8 cellular contexts compared by ENCODE assay signal in the genomic region with DNA sequence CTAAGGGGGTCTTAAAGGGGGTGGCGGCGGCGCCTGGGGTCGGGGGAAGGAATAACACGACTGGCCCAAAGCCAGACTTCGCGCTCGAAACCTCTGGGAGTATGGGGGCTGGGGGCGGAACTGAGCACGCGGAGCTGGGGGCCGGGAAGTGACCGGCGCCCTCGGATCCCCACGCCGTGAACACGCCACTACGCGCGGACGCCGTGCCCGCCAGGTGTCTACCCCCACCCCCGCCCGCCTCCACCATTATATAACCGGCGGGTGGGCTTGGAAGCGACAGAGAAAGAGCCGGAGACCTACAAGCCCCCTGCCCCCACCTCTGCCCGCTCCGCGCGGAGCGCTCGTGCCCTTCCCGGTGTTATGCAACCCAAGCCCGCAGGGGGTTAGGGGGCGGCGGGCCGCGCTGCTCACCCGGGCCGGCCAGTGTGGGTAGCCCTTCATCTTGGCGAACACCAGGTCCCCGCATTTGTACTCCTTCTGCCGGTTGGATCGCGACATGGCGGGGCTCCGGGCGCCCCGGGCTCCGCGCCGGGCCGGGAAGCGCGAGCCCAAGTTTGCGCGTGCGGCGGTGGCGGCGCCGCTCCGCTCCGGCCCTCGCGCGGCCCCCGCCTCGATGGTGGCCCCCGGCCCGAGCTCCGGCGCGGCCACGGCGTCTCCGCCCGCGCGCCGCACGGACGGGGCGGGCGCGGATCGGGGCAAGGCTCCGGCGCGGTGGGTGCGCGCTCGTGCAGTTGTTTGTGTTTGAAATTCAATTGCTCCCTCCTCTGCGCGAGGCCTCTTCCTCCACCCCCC. TPM values are rescaled to one million over a fixed set of nuclear protein-coding genes. Genes with fewer than 3 reads are reported as not detected.
A peak's percentile ranks its signal among the peaks of the same experiment; 100 is the strongest.
DNase-seq lines count a peak whose midpoint lies in the region; ATAC-seq and TF ChIP-seq lines count a peak whose summit lies in the region.

A gene (minus strand): TSS at position 744 of the 792 bp plus-strand sequence. CDS start 246 bp downstream, at position 498.

- H3K27ac Mint-ChIP-seq in effector memory CD8-positive, alpha-beta T cell: peak within 1 kb of the TSS; percentile 97 to 98

- peaks cover 56% of the 10 kb centered on the region for H3K79me2 ChIP-seq in mesendoderm (ENCODE audit: control insufficient read depth, insufficient read depth, low read length)

- H3K4me1 Mint-ChIP-seq in effector memory CD8-positive, alpha-beta T cell (ENCODE audit: low read depth in 2 of 2): peaks cover 42 to 49% of the 10 kb centered on the region in 2 donors

- peak within 1 kb of the TSS; percentile 88 for H3K4me2 ChIP-seq in mesendoderm (ENCODE audit: low read length)

- H3K23ac ChIP-seq in mesendoderm (ENCODE audit: low read length): peak within 1 kb of the TSS; percentile 95

- no peak for TF ChIP-seq CTCF in WERI-Rb-1 (IDR thresholded peaks at IDR 0.05; ENCODE audit: low read depth, low read length)
- no peak for TF ChIP-seq CTCF in suprapubic skin (IDR thresholded peaks at IDR 0.05)
- no peak for TF ChIP-seq CTCF in GM13977 (IDR thresholded peaks at IDR 0.05; ENCODE audit: extremely low read depth, insufficient read depth, missing control alignments)

- peak in 9 of 14 donors; percentile 50 to 81 (median 67) for DNase-seq in C1 segment of cervical spinal cord (lab: John Stamatoyannopoulos, UW)
- DNase-seq in WERI-Rb-1: peak; percentile 57
- peak in 2 of 3 experiments; percentile 28 to 35 for DNase-seq in effector memory CD8-positive, alpha-beta T cell
- DNase-seq in mesendoderm: peak; percentile 68
- peak in 1 of 2 donors; percentile 86 for DNase-seq in suprapubic skin (ENCODE audit: low spot score in 2 of 2)
- DNase-seq in GM13977 (ENCODE audit: low spot score): no peak

- H3K4me3 ChIP-seq in WERI-Rb-1 (ENCODE audit: low read depth, low read length): peak within 1 kb of the TSS; percentile 87
- H3K4me3 ChIP-seq in mesendoderm (ENCODE audit: low read length): peak within 1 kb of the TSS; percentile 92
- peak within 1 kb of the TSS; percentile 96 for H3K4me3 ChIP-seq in suprapubic skin

- peaks cover 33% of the 10 kb centered on the region for H3K36me3 Mint-ChIP-seq in effector memory CD8-positive, alpha-beta T cell (ENCODE audit: insufficient read depth)

- peak within 1 kb of the TSS; percentile 97 for H3K9ac ChIP-seq in mesendoderm (ENCODE audit: low read length)

- H3K4me3 Mint-ChIP-seq in effector memory CD8-positive, alpha-beta T cell: peak within 1 kb of the TSS; percentile 83 to 91

- H3K79me1 ChIP-seq in mesendoderm (ENCODE audit: low read length): peaks cover 5% of the 10 kb centered on the region

- ATAC-seq in GM19324 (IDR thresholded peaks at IDR 0.05; ENCODE audit: low FRiP score, unreplicated experiment) (peak; percentile 16), HG03565 (IDR thresholded peaks at IDR 0.05; ENCODE audit: unreplicated experiment) (peak; percentile 7)
- ATAC-seq in effector memory CD8-positive, alpha-beta T cell (replicated peaks): peak; percentile 22

- H3K27me3 Mint-ChIP-seq in effector memory CD8-positive, alpha-beta T cell: no peaks in the 10 kb centered on the region

- peak within 1 kb of the TSS; percentile 68 for H4K5ac ChIP-seq in mesendoderm (ENCODE audit: low read length)

- H2AK5ac ChIP-seq in mesendoderm (ENCODE audit: low read length): peak within 1 kb of the TSS; percentile 2

- H3K27me3 ChIP-seq in WERI-Rb-1 (ENCODE audit: insufficient read depth, low read depth, severe bottlenecking) (no peaks in the 10 kb centered on the region), mesendoderm (ENCODE audit: insufficient read depth, low read length, poor library complexity) (no peaks in the 10 kb centered on the region), suprapubic skin (no peaks in the 10 kb centered on the region)

- H3K9me3 ChIP-seq in WERI-Rb-1 (ENCODE audit: severe bottlenecking) (no peaks in the 10 kb centered on the region), suprapubic skin (no peaks in the 10 kb centered on the region)

- H3K27ac ChIP-seq in WERI-Rb-1 (peak within 1 kb of the TSS; percentile 99), mesendoderm (ENCODE audit: low read depth, low read length) (peak within 1 kb of the TSS; percentile 93), suprapubic skin (peak within 1 kb of the TSS; percentile 99)

- H3K56ac ChIP-seq in mesendoderm (ENCODE audit: low read length): peak within 1 kb of the TSS; percentile 98

- peak within 1 kb of the TSS; percentile 75 for H2BK5ac ChIP-seq in mesendoderm (ENCODE audit: low read length)

- peak within 1 kb of the TSS; percentile 96 for H3K4ac ChIP-seq in mesendoderm (ENCODE audit: low read depth, low read length)

- H3K36me3 ChIP-seq in WERI-Rb-1 (peaks cover 46% of the 10 kb centered on the region), mesendoderm (ENCODE audit: control insufficient read depth, insufficient read depth, low read length) (peaks cover 2% of the 10 kb centered on the region), suprapubic skin (no peaks in the 10 kb centered on the region)

- H4K8ac ChIP-seq in mesendoderm (ENCODE audit: low read depth, low read length): peak within 1 kb of the TSS; percentile 31

- peak within 1 kb of the TSS; percentile 86 for H2BK120ac ChIP-seq in mesendoderm (ENCODE audit: low read depth, low read length)

- no peak for TF ChIP-seq EP300 in suprapubic skin (IDR thresholded peaks at IDR 0.05)

- WGBS in mesendoderm (ENCODE audit: extremely low coverage, insufficient coverage, low lambda C conversion rate): no CpG with 5 or more reads among the region's 99 CpGs
- under 1% methylated on average over 38 of the region's 99 CpGs for WGBS in suprapubic skin

- H3K4me1 ChIP-seq in mesendoderm (ENCODE audit: control insufficient read depth, low read depth, low read length) (peaks cover 25% of the 10 kb centered on the region), suprapubic skin (peaks cover 57% of the 10 kb centered on the region)

- H2BK15ac ChIP-seq in mesendoderm (replicated peaks; ENCODE audit: low read depth): no peak within 1 kb of the TSS

- TF ChIP-seq POLR2A in suprapubic skin (IDR thresholded peaks at IDR 0.05): peak in 1 of 2 donors; percentile 34

- peak within 1 kb of the TSS; percentile 96 for H3K18ac ChIP-seq in mesendoderm (ENCODE audit: low read length)

- H3K9me3 Mint-ChIP-seq in effector memory CD8-positive, alpha-beta T cell: no peaks in the 10 kb centered on the region

- in situ Hi-C loops in GM13977 (cut with MboI; ENCODE audit: low pct_unique_long_range_greater_than_20kb, low sequenced_read_pairs, unreplicated experiment): no loop called here

RNA-seq across cellular contexts. Expression of the gene that starts here (rescaled TPM):
- polyA plus RNA-seq in mesendoderm (2013, experiment 1 of 2): 388 TPM
- 388 TPM for polyA plus RNA-seq in mesendoderm (2013, experiment 2 of 2)
- total RNA-seq in suprapubic skin: 100 to 1,000 TPM; 178 to 250 (median 210) TPM
